ENCODE assay signal across 27 cellular contexts in the genomic region with DNA sequence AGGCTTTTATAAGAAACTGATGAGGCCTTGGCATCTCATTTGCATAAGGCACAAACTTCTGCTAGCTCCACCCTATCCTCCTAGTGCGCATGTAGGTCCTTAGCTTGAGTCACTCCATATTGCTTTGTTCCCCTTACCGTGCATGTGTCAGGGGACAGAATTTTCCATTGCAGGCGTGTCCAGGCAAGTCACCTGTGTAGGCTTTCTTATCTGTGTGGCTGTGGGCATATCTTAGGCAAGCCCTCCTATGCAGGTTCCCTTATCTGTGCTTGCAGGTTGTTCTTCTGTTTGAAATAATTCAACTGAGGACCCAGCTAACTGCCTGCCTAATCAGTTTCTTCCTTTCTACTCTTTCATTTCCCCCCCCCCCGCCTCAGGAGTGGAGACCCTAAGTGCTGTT.
"Had no signal": no experiment of that assay in that cellular context is flagged by ENCODE, and none has a peak within 500 bp of the region (broad histone marks: within the 10 kb centered on the region; RNA-seq: fewer than 3 reads in every experiment).

No MANE protein-coding gene starts in this region.

- H3K27ac ChIP-seq: colonic mucosa, gastroesophageal sphincter, heart left ventricle, hepatocyte, left lung, prostate gland, right atrium auricular region, suprapubic skin, transverse colon, vagina had no signal

- H3K4me3 Mint-ChIP-seq: dendritic cell treated with granulocyte-macrophage colony-stimulating factor and Interleukin-4, amounts not matched to agents 40 ng/mL and 50 ng/mL, for 4 days; naive thymus-derived CD4-positive, alpha-beta T cell; nephron progenitor cell; stimulated activated naive CD8-positive, alpha-beta T cell treated with anti-CD3 and anti-CD28 coated beads, Interleukin-15, amount 100 ng/mL, for 72 hours had no signal

- H3K4me2 ChIP-seq: hepatocyte, smooth muscle cell had no signal

- H3K9me3 ChIP-seq: colonic mucosa, prostate gland, right atrium auricular region, suprapubic skin, transverse colon, vagina had no signal

- H3K79me2 ChIP-seq: hepatocyte had no signal

- H3K4me3 ChIP-seq: colonic mucosa, gastroesophageal sphincter, heart left ventricle, hepatocyte, left lung, prostate gland, right atrium auricular region, smooth muscle cell, suprapubic skin, transverse colon, vagina had no signal

- FAIRE-seq: endometrium had no signal

- H3K27me3 ChIP-seq: colonic mucosa, gastroesophageal sphincter, heart left ventricle, hepatocyte, left lung, right atrium auricular region, suprapubic skin, transverse colon, vagina had no signal

- DNase-seq: colonic mucosa; effector memory CD4-positive, alpha-beta T cell; heart left ventricle; left cardiac atrium; left lung; mesendoderm; midbrain; naive thymus-derived CD4-positive, alpha-beta T cell; nephron progenitor cell; nucleus accumbens; stimulated activated CD4-positive, alpha-beta T cell treated with anti-CD3 and anti-CD28 coated beads, Interleukin-12 subunit alpha, Interleukin-12 subunit beta, amount 100 ng/mL, for 4 hours; stimulated activated CD4-positive, alpha-beta T cell treated with anti-CD3 and anti-CD28 coated beads, Interleukin-1b, Interleukin-23, amount 100 ng/mL, for 48 hours; stimulated activated CD4-positive, alpha-beta T cell treated with anti-CD3 and anti-CD28 coated beads, Interleukin-4, amount 100 ng/mL, for 1 hour; stimulated activated CD8-positive, alpha-beta memory T cell treated with anti-CD3 and anti-CD28 coated beads, Interleukin-4, amount 100 ng/mL, for 48 hours; stimulated activated naive CD4-positive, alpha-beta T cell; stimulated activated naive CD8-positive, alpha-beta T cell treated with anti-CD3 and anti-CD28 coated beads, Interleukin-15, amount 100 ng/mL, for 72 hours; transverse colon had no signal

- H3K27ac Mint-ChIP-seq: dendritic cell treated with granulocyte-macrophage colony-stimulating factor and Interleukin-4, amounts not matched to agents 40 ng/mL and 50 ng/mL, for 4 days; naive thymus-derived CD4-positive, alpha-beta T cell; nephron progenitor cell; stimulated activated naive CD8-positive, alpha-beta T cell treated with anti-CD3 and anti-CD28 coated beads, Interleukin-15, amount 100 ng/mL, for 72 hours had no signal

- H2AFZ ChIP-seq: hepatocyte had no signal

- H3K27me3 Mint-ChIP-seq: stimulated activated naive CD8-positive, alpha-beta T cell treated with anti-CD3 and anti-CD28 coated beads, Interleukin-15, amount 100 ng/mL, for 72 hours had no signal

- H3K4me1 ChIP-seq: colonic mucosa, heart left ventricle, left lung, prostate gland, right atrium auricular region, suprapubic skin, vagina had no signal

- H3K36me3 ChIP-seq: colonic mucosa, gastroesophageal sphincter, heart left ventricle, left lung, prostate gland, right atrium auricular region, suprapubic skin, transverse colon, vagina had no signal

- ATAC-seq: gastroesophageal sphincter; heart left ventricle; left cardiac atrium; left lung; naive thymus-derived CD4-positive, alpha-beta T cell; sciatic nerve; stimulated activated naive CD8-positive, alpha-beta T cell treated with anti-CD3 and anti-CD28 coated beads, Interleukin-15, amount 100 ng/mL, for 72 hours had no signal

- H3K9me3 Mint-ChIP-seq: dendritic cell treated with granulocyte-macrophage colony-stimulating factor and Interleukin-4, amounts not matched to agents 40 ng/mL and 50 ng/mL, for 4 days had no signal
